8 cellular contexts compared by ENCODE assay signal in the genomic region with DNA sequence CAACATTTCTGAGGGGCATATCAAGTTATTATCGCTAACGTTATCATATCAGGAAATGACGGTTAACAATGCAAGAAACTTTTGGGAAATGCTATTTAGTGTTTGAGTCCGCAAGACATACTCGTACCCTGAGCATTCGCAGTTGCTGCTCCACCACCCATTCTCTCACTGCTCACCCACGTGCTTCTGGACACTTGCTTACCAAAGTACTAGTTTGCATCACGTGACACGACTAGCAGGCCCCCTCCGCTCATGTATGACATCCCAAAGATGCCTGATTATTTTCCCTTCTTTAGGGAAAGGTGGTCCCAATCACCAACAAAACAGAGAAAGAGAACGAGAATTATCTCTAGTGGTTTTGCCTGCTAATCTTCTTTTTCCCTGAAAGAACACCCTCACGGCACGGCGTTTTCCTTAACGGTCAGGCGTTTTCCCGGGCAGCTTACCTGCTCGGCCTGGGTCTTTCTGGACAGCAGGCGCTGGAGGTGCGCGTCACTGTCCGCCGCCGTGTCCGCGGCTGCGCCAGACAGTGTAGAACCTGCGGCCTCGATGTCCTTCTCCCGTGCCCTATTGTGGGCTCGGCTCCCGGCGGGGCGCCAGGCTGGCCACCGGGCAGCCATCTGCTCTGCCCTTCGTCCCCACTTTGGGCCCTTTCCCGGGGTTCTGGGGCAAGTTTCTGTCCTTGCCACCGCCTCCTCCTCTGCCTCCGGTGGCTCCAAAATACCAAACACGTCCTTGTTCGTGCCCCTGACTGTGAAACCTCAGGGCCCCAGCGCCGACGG. TPM values are rescaled to one million over a fixed set of nuclear protein-coding genes. Genes with fewer than 3 reads are reported as not detected.
DNase-seq lines count a peak whose midpoint lies in the region; ATAC-seq and TF ChIP-seq lines count a peak whose summit lies in the region.

TSS of gene SUPV3L1 (plus strand) at position 492 of the 782 bp plus-strand sequence. CDS start at position 550, 58 bp downstream.

- POLR2A ChIA-PET in CD8-positive, alpha-beta T cell (lab: Charles Lee), result interaction anchor here (0.6 to 1.5 kb wide), 3 partner anchors 13 to 224 kb away, joined by 3 to 4 read pairs (median 3); partner anchors contain the start of gene DDX21
- POLR2A ChIA-PET in activated CD8-positive, alpha-beta memory T cell treated with anti-CD3 and anti-CD28 coated beads for 36 hours (lab: Charles Lee), result interaction anchor here (1.4 kb wide), 1 partner anchor 43 kb away, joined by 3 read pairs; no protein-coding TSS in a partner anchor

- H3K9me3 Mint-ChIP-seq in CD8-positive, alpha-beta T cell, result no peaks in the 10 kb centered on the region

- peaks cover 24% of the 10 kb centered on the region for H3K4me1 ChIP-seq in CD8-positive, alpha-beta T cell (ENCODE audit: insufficient read depth, low read length)
- H3K4me1 ChIP-seq in lung (ENCODE audit: control insufficient read depth in 2 of 2, insufficient read depth in 2 of 2, low read length in 2 of 2), result peaks cover 6 to 7% of the 10 kb centered on the region in 2 donors

- TF ChIP-seq CTCF in CD8-positive, alpha-beta T cell (IDR thresholded peaks at IDR 0.05), result no peak
- TF ChIP-seq CTCF in lung (IDR thresholded peaks at IDR 0.05; ENCODE audit: control extremely low read depth, extremely low read depth), result no peak

- DNase-seq in CD8-positive, alpha-beta T cell, result peak; percentile 71 to 93 (median 82)
- DNase-seq in HS-27A (ENCODE audit: low read depth) (peak; percentile 79), NOMO-1 (lab: John Stamatoyannopoulos, UW; ENCODE audit: unreplicated experiment in 2 of 2) (peak; percentile 90 to 98), lung (ENCODE audit: low spot score) (peak; percentile 91)
- peak; percentile 75 for DNase-seq in effector CD8-positive, alpha-beta T cell (lab: John Stamatoyannopoulos, UW)
- DNase-seq in stimulated activated CD4-positive, alpha-beta T cell treated with anti-CD3 and anti-CD28 coated beads, TNF-alpha, amount 100 ng/mL, for 4 hours (ENCODE audit: low read depth in 3 of 3), result peak; percentile 70 to 74 (median 72)

- intact Hi-C loops in CD8-positive, alpha-beta T cell (cut with DNase I, micrococcal nuclease), result loop anchor here (1.0 to 10.0 kb wide), 11 partner anchors 42 to 455 kb away; partner anchors contain the start of genes DDX21 (in 2 of the 2), VPS26A (in 2 of the 2), CCAR1 (in 1 of the 2) and DDX50 (in 1 of the 2)

- peak within 1 kb of the TSS; percentile 99 for H3K27ac Mint-ChIP-seq in CD8-positive, alpha-beta T cell

- no peaks in the 10 kb centered on the region for H3K27me3 Mint-ChIP-seq in CD8-positive, alpha-beta T cell (ENCODE audit: low read depth)

- H3K27ac ChIP-seq in CD8-positive, alpha-beta T cell (ENCODE audit: low read depth, low read length), result peak within 1 kb of the TSS; percentile 98
- H3K27ac ChIP-seq in lung (ENCODE audit: low read depth in 1 of 2, low read length in 1 of 2), result peak within 1 kb of the TSS; percentile 90 to 95

- no peaks in the 10 kb centered on the region for H3K27me3 ChIP-seq in CD8-positive, alpha-beta T cell (ENCODE audit: insufficient read depth, low read length)
- no peaks in the 10 kb centered on the region for H3K27me3 ChIP-seq in lung (ENCODE audit: control insufficient read depth, insufficient read depth)

- no peaks in the 10 kb centered on the region for H3K9me3 ChIP-seq in CD8-positive, alpha-beta T cell (ENCODE audit: low read length)
- no peaks in the 10 kb centered on the region for H3K9me3 ChIP-seq in lung (ENCODE audit: control insufficient read depth in 2 of 2, insufficient read depth in 1 of 2, low read length in 1 of 2)

- peak within 1 kb of the TSS; percentile 91 for H3K4me3 Mint-ChIP-seq in CD8-positive, alpha-beta T cell

- peak within 1 kb of the TSS; percentile 88 for H3K4me3 ChIP-seq in CD8-positive, alpha-beta T cell (ENCODE audit: low read depth, low read length)
- H3K4me3 ChIP-seq in lung, result peak within 1 kb of the TSS; percentile 99

- H3K36me3 ChIP-seq in CD8-positive, alpha-beta T cell (ENCODE audit: insufficient read depth, low read length), result peaks cover 8% of the 10 kb centered on the region
- no peaks in the 10 kb centered on the region for H3K36me3 ChIP-seq in lung (ENCODE audit: control insufficient read depth in 2 of 2, insufficient read depth in 2 of 2, low read length in 2 of 2)

- CTCF ChIA-PET in CD8-positive, alpha-beta T cell (lab: Charles Lee), result interaction anchor here (1.3 to 1.4 kb wide), 2 partner anchors 26 to 175 kb away, joined by 3 to 4 read pairs; no protein-coding TSS in a partner anchor
- CTCF ChIA-PET in activated CD8-positive, alpha-beta memory T cell treated with anti-CD3 and anti-CD28 coated beads for 36 hours (lab: Charles Lee), result no interaction called here

- WGBS in lung, 2 donors, result 0 to 1% methylated on average over 44 of the region's 44 CpGs

- ATAC-seq in CD8-positive, alpha-beta T cell, result peak; percentile 70
- ATAC-seq in GM19463 (IDR thresholded peaks at IDR 0.05; ENCODE audit: unreplicated experiment) (peak; percentile 83), lung (ENCODE audit: insufficient read depth, low FRiP score) (peak; percentile 98)

- H3K36me3 Mint-ChIP-seq in CD8-positive, alpha-beta T cell, result peaks cover 31% of the 10 kb centered on the region

- H3K4me1 Mint-ChIP-seq in CD8-positive, alpha-beta T cell (ENCODE audit: low read depth), result peaks cover 41% of the 10 kb centered on the region

RNA-seq across cellular contexts. Expression of gene SUPV3L1, which starts in this region (rescaled TPM):
- total RNA-seq in CD8-positive, alpha-beta T cell, result 10 to 100 TPM; 89.3 to 99.6 TPM
- total RNA-seq in activated CD8-positive, alpha-beta memory T cell treated with anti-CD3 and anti-CD28 coated beads for 36 hours, result 10 to 100 TPM; 53.6 TPM
- total RNA-seq in lung, result 10 to 100 TPM; 21.8 to 24.6 TPM
- 10 to 100 TPM; 17.0 to 52.7 TPM for polyA plus RNA-seq in lung

Comparison
In these comparisons a context has a peak if more than half of its experiments do, and no peak if none do; other contexts are left out.
1. Peak in every context shown above with its lines: DNase-seq, ATAC-seq, H3K4me3 ChIP-seq and H3K27ac ChIP-seq.